Comparison of ENCODE assay signal across 10 cellular contexts in genomic region chr20:49282584-49283171, GRCh38. TPM values are rescaled to one million over a fixed set of nuclear protein-coding genes. Genes with fewer than 3 reads are reported as not detected.
DNase-seq lines count a peak whose midpoint lies in the region; ATAC-seq, FAIRE-seq and TF ChIP-seq lines count a peak whose summit lies in the region.
"Had no signal": no experiment of that assay in that cellular context is flagged by ENCODE, and none has a peak within 500 bp of the region (broad histone marks: within the 10 kb centered on the region; RNA-seq: fewer than 3 reads in every experiment).

No MANE protein-coding gene starts in this region.

- WGBS in K562 (ENCODE audit: insufficient coverage, low coverage, missing lambda C conversion rate): 2% methylated on average over 20 of the region's 20 CpGs
- WGBS in small intestine, 3 donors: 73 to 84% (median 73%) methylated on average over 20 of the region's 20 CpGs
- WGBS in gastroesophageal sphincter (ENCODE audit: low coverage in 1 of 2), 2 donors: 66 to 89% methylated on average over 14 to 17 of the region's 20 CpGs

- intact Hi-C loops in K562 (cut with micrococcal nuclease) (no loop called here), natural killer cell (cut with micrococcal nuclease) (no loop called here)

- H2AFZ ChIP-seq in DND-41 (ENCODE audit: low read depth, low read length) (no peak overlapping the region), K562 (ENCODE audit: low read depth, low read length) (no peak overlapping the region)

- H3K27ac ChIP-seq in DND-41 (ENCODE audit: low read length) (no peak overlapping the region), K562 (ENCODE audit: extremely low read depth, low read depth, low read length) (peak overlapping the region; percentile 95), small intestine (ENCODE audit: low read depth in 1 of 2, low read length in 1 of 2) (no peak overlapping the region), gastroesophageal sphincter (no peak overlapping the region)
- H3K27ac ChIP-seq: colonic mucosa had no signal

- no peak overlapping the region for H3K9ac ChIP-seq in DND-41 (ENCODE audit: low read depth, low read length)
- H3K9ac ChIP-seq in K562 (ENCODE audit: insufficient read depth in 1 of 2, low read depth in 2 of 2, low read length in 2 of 2): peak overlapping the region; percentile 89 to 99

- H3K9me1 ChIP-seq in K562 (ENCODE audit: control insufficient read depth, insufficient read depth, low read length): peaks cover 21% of the 10 kb centered on the region

- H3K27me3 Mint-ChIP-seq in IgD-negative memory B cell: peaks cover 2% of the 10 kb centered on the region
- H3K27me3 Mint-ChIP-seq in natural killer cell (ENCODE audit: low read depth in 2 of 2): no peaks in the 10 kb centered on the region

- no peak for DNase-seq in DND-41
- peak in 2 of 4 experiments; percentile 6 to 25 for DNase-seq in K562 (ENCODE audit: extremely low read depth in 1 of 4, low spot score in 3 of 4)
- no peak for DNase-seq in natural killer cell
- no peak for DNase-seq in small intestine
- no peak for DNase-seq in SHP77 treated with DMSO at 0.1 percent for 48 hours (lab: John Stamatoyannopoulos, UW)
- DNase-seq: colonic mucosa, mucosa of descending colon had no signal

- H3K36me3 ChIP-seq in DND-41 (ENCODE audit: insufficient read depth, low read length) (peaks cover 93% of the 10 kb centered on the region), K562 (ENCODE audit: control insufficient read depth, insufficient read depth, low read length) (peaks cover 92% of the 10 kb centered on the region), small intestine (ENCODE audit: control insufficient read depth in 2 of 2, insufficient read depth in 2 of 2, low read length in 2 of 2) (peaks cover 47 to 70% of the 10 kb centered on the region in 2 donors), gastroesophageal sphincter (peaks cover 18 to 82% of the 10 kb centered on the region in 2 donors)

- H3K79me2 ChIP-seq in DND-41 (ENCODE audit: insufficient read depth, low read length) (peaks cover 94% of the 10 kb centered on the region), K562 (ENCODE audit: control insufficient read depth, insufficient read depth, low read length) (peaks cover 98% of the 10 kb centered on the region)

- TF ChIP-seq CTCF in DND-41 (IDR thresholded peaks at IDR 0.05; ENCODE audit: borderline replicate concordance, extremely low read depth, low read length, poor library complexity, severe bottlenecking) (peak; percentile 12), K562 (IDR thresholded peaks at IDR 0.05 in 2 of 3, conservative IDR thresholded peaks at IDR 0.05 in 1 of 3; ENCODE audit: insufficient read depth in 2 of 3, low read depth in 1 of 3, low read length in 3 of 3) (no peak), natural killer cell (IDR thresholded peaks at IDR 0.05) (no peak), gastroesophageal sphincter (IDR thresholded peaks at IDR 0.05) (no peak)

- TF ChIP-seq RAD21 in K562 (CRISPR knock-in tag; conservative IDR thresholded peaks at IDR 0.05 in 1 of 2, IDR thresholded peaks at IDR 0.05 in 1 of 2): no peak

- in situ Hi-C loops in K562 (cut with MboI): no loop called here

- H3K9me3 ChIP-seq in DND-41 (ENCODE audit: insufficient read depth, low read length, severe bottlenecking) (peaks cover 68% of the 10 kb centered on the region), K562 (replicated peaks; ENCODE audit: control insufficient read depth, insufficient read depth, low read depth, low read length) (peaks cover 2% of the 10 kb centered on the region; the same call in 1 of the 2 replicates), small intestine (ENCODE audit: control insufficient read depth, low read depth) (peaks cover 1% of the 10 kb centered on the region), gastroesophageal sphincter (peaks cover 0 to 55% (median 0%) of the 10 kb centered on the region in 3 donors)
- H3K9me3 ChIP-seq: colonic mucosa had no signal

- H4K20me1 ChIP-seq in DND-41 (ENCODE audit: insufficient read depth, low read length) (peaks cover 76% of the 10 kb centered on the region), K562 (replicated peaks; ENCODE audit: control insufficient read depth, insufficient read depth, low read length) (peaks cover 81% of the 10 kb centered on the region)

- H3K4me3 Mint-ChIP-seq in IgD-negative memory B cell: peak overlapping the region; percentile 55 to 99 (median 90)
- peak overlapping the region; percentile 17 for H3K4me3 Mint-ChIP-seq in natural killer cell

- H3K4me2 ChIP-seq in DND-41 (ENCODE audit: insufficient read depth, low read length) (peak overlapping the region; percentile 93), K562 (ENCODE audit: insufficient read depth, low read length) (peak overlapping the region; percentile 99)

- TF ChIP-seq EP300 in K562 (IDR thresholded peaks at IDR 0.05; ENCODE audit: low read length) (no peak), gastroesophageal sphincter (IDR thresholded peaks at IDR 0.05) (no peak)

- H3K4me1 Mint-ChIP-seq in IgD-negative memory B cell: peaks cover 45 to 74% (median 47%) of the 10 kb centered on the region in 3 donors
- H3K4me1 Mint-ChIP-seq in natural killer cell: peaks cover 86 to 97% of the 10 kb centered on the region in 2 donors

- peaks cover 74% of the 10 kb centered on the region for H3K4me1 ChIP-seq in DND-41 (ENCODE audit: insufficient read depth, low read length)
- H3K4me1 ChIP-seq in K562 (replicated peaks in 1 of 2; ENCODE audit: control insufficient read depth in 2 of 2, insufficient read depth in 2 of 2, low read length in 2 of 2): peaks cover 13 to 45% of the 10 kb centered on the region in 2 experiments
- H3K4me1 ChIP-seq in small intestine (ENCODE audit: control insufficient read depth in 2 of 2, insufficient read depth in 1 of 2, low read depth in 1 of 2, low read length in 1 of 2): peaks cover 0 to 12% of the 10 kb centered on the region in 2 donors
- peaks cover 0 to 61% (median 16%) of the 10 kb centered on the region in 3 donors for H3K4me1 ChIP-seq in gastroesophageal sphincter

- FAIRE-seq in K562 (lab: Jason Lieb, UNC) (no peak), small intestine (lab: Jason Lieb, UNC) (no peak)

- TF ChIP-seq POLR2A in K562 (conservative IDR thresholded peaks at IDR 0.05): peak; percentile 25
- TF ChIP-seq POLR2A in gastroesophageal sphincter (IDR thresholded peaks at IDR 0.05): no peak

- H3K27ac Mint-ChIP-seq in IgD-negative memory B cell (peak overlapping the region; percentile 91 to 99 (median 95)), natural killer cell (peak overlapping the region; percentile 79 to 95)

- ATAC-seq in DND-41 (ENCODE audit: insufficient read depth, low read depth) (no peak), K562 (no peak), natural killer cell (no peak), gastroesophageal sphincter (no peak), HG02970 (IDR thresholded peaks at IDR 0.05; ENCODE audit: low FRiP score, unreplicated experiment) (no peak)
- ATAC-seq: mucosa of descending colon had no signal

- CTCF ChIA-PET in K562 (lab: Yijun Ruan, JAX; ENCODE audit: low intra/inter-chr PET ratio): interaction anchor here (0.5 kb wide), 1 partner anchor 93 kb away, joined by 3 read pairs; no protein-coding TSS in a partner anchor

- H3K27me3 ChIP-seq in DND-41 (ENCODE audit: insufficient read depth, low read length, poor library complexity) (no peaks in the 10 kb centered on the region), K562 (ENCODE audit: control insufficient read depth in 2 of 2, insufficient read depth in 2 of 2, low read length in 2 of 2) (no peaks in the 10 kb centered on the region), small intestine (ENCODE audit: control insufficient read depth in 2 of 2, insufficient read depth in 2 of 2, low read length in 2 of 2) (no peaks in the 10 kb centered on the region), gastroesophageal sphincter (no peaks in the 10 kb centered on the region)
- H3K27me3 ChIP-seq: colonic mucosa had no signal

- no TSS peak for BruUV-seq in K562 (replicated peaks; lab: Mats Ljungman, UMichigan)

- H3K4me3 ChIP-seq in DND-41 (ENCODE audit: low read depth in 1 of 2, low read length in 2 of 2) (peak overlapping the region in 1 of 2 experiments; percentile 81; a peak in 2 of 4 replicates), K562 (peak overlapping the region; percentile 93), small intestine (ENCODE audit: low read depth in 1 of 2, low read length in 2 of 2) (no peak overlapping the region), gastroesophageal sphincter (no peak overlapping the region)
- H3K4me3 ChIP-seq: colonic mucosa, mucosa of descending colon had no signal

- peaks cover 17 to 59% (median 53%) of the 10 kb centered on the region in 3 donors for H3K9me3 Mint-ChIP-seq in IgD-negative memory B cell
- peaks cover 9 to 17% of the 10 kb centered on the region in 2 donors for H3K9me3 Mint-ChIP-seq in natural killer cell

- POLR2A ChIA-PET in K562 (lab: Yijun Ruan, JAX): interaction anchor here (0.7 to 6.0 kb wide), 10 partner anchors 8 to 647 kb away, joined by 3 to 68 read pairs (median 3); no protein-coding TSS in a partner anchor

- H3K36me3 Mint-ChIP-seq in IgD-negative memory B cell (peaks cover 75% of the 10 kb centered on the region), natural killer cell (peaks cover 82% of the 10 kb centered on the region)

TF ChIP-seq in K562, 482 proteins besides CTCF, POLR2A, EP300 and RAD21 (continues in another document):
- TF ChIP-seq ZNF785 (CRISPR knock-in tag; IDR thresholded peaks at IDR 0.05) (no peak), STAT5A (IDR thresholded peaks at IDR 0.05; ENCODE audit: borderline replicate concordance, low read length) (0 out of 2 replicates have a peak, but pooled peaks have one; percentile 0)

RNA-seq across cellular contexts. Expression of gene ZNFX1, which starts 4.8 kb away (rescaled TPM):
- polyA plus RNA-seq in IgD-negative memory B cell: 45.2 TPM
- 34.0 and 34.5 TPM in 2 replicates for total RNA-seq in K562 (2011; cell fraction: chromatin; rRNA removed; ENCODE audit: low replicate concordance)
- 14.8 and 15.7 TPM in 2 replicates for total RNA-seq in K562 (2011; cell fraction: nucleolus; rRNA removed)
- total RNA-seq in K562 (2011; cell fraction: nucleoplasm; rRNA removed): 12.4 and 17.1 TPM in 2 replicates
- total RNA-seq in K562 (2014; rRNA removed): 10.3 and 12.4 TPM in 2 replicates
- total RNA-seq in K562 (2014; rRNA removed; fragmentation: Illumina TruSeq; extraction: Trizol): 11.9 and 13.5 TPM in 2 replicates
- total RNA-seq in K562 (2015; rRNA removed; fragmentation: Illumina TruSeq; extraction: Trizol): 12.4 and 13.8 TPM in 2 replicates
- 11.9 and 13.4 TPM in 2 replicates for total RNA-seq in K562 (2021)
- polyA plus RNA-seq in K562 (2011; rRNA removed): 2.5 and 3.8 TPM in 2 replicates
- polyA plus RNA-seq in K562 (2011; cell fraction: cytosol; rRNA removed): 3.5 and 4.1 TPM in 2 replicates
- polyA plus RNA-seq in K562 (2011; cell fraction: nucleus; rRNA removed): 3.0 and 7.0 TPM in 2 replicates
- 6.0 and 6.5 TPM in 2 replicates for polyA plus RNA-seq in K562 (2012)
- 10.4 and 11.6 TPM in 2 replicates for polyA plus RNA-seq in K562 (2014; fragmentation: Illumina TruSeq; extraction: Trizol)
- polyA plus RNA-seq in K562 (2014; fragmentation: Nextera tagmentation; extraction: Ambion mirVana): 1 to 10 TPM; 4.4 to 4.9 TPM
- polyA plus RNA-seq in K562 (2014; rRNA removed): 7.2 and 7.6 TPM in 2 replicates
- 15.4 and 15.9 TPM in 2 replicates for polyA minus RNA-seq in K562 (2011; rRNA and poly(A)+ RNA removed)
- 5.7 and 9.7 TPM in 2 replicates for polyA minus RNA-seq in K562 (2011; cell fraction: cytosol; rRNA and poly(A)+ RNA removed)
- 9.0 and 12.0 TPM in 2 replicates for polyA minus RNA-seq in K562 (2011; cell fraction: nucleus; rRNA and poly(A)+ RNA removed)
- 10 to 100 TPM; 55.8 to 58.5 (median 57.8) TPM for total RNA-seq in natural killer cell
- 10 to 100 TPM in 2 of 3 donors, 1 to 10 TPM in 1; 9.9 to 13.4 (median 11.9) TPM for polyA plus RNA-seq in small intestine
- total RNA-seq in gastroesophageal sphincter: 10 to 100 TPM; 36.2 to 46.6 (median 41.5) TPM
